ENCODE assay signal across 1 cellular context in the genomic region with DNA sequence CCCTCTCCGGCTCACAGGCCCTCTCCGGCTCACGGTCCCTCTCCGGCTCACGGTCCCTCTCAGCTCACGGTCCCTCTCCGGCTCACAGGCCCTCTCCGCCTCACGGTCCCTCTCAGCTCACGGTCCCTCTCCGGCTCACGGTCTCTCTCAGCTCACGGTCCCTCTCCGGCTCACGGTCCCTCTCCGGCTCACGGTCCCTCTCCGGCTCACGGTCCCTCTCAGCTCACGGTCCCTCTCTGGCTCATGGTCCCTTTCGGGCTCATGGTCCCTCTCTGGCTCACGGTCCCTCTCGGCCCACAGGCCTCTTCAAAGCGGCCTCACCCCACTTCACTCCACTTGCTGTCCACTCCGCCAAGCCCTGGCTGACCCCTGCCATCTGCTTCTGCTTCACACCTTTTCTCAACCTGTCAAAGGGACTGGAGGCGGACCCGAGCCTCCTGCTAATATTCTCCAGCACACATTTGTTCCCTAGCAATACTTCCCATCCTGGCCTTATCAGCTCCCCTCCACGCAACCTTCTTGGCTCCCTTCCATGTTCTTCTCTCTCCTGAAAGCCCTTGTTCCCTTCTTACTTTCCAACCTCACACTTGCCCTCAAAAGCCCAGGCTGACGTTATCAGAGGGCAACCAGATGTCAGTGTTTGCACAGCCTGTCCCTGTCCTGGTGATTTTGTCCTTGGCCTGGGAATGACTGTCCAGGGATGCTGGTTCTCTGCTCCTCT.
TF ChIP-seq lines count a peak whose summit lies in the region.

No MANE protein-coding gene starts in this region.

TF ChIP-seq in K562, 482 proteins besides CTCF, POLR2A, EP300 and RAD21 (continued from another document and continues in another):
- TF ChIP-seq, protein P1, sequence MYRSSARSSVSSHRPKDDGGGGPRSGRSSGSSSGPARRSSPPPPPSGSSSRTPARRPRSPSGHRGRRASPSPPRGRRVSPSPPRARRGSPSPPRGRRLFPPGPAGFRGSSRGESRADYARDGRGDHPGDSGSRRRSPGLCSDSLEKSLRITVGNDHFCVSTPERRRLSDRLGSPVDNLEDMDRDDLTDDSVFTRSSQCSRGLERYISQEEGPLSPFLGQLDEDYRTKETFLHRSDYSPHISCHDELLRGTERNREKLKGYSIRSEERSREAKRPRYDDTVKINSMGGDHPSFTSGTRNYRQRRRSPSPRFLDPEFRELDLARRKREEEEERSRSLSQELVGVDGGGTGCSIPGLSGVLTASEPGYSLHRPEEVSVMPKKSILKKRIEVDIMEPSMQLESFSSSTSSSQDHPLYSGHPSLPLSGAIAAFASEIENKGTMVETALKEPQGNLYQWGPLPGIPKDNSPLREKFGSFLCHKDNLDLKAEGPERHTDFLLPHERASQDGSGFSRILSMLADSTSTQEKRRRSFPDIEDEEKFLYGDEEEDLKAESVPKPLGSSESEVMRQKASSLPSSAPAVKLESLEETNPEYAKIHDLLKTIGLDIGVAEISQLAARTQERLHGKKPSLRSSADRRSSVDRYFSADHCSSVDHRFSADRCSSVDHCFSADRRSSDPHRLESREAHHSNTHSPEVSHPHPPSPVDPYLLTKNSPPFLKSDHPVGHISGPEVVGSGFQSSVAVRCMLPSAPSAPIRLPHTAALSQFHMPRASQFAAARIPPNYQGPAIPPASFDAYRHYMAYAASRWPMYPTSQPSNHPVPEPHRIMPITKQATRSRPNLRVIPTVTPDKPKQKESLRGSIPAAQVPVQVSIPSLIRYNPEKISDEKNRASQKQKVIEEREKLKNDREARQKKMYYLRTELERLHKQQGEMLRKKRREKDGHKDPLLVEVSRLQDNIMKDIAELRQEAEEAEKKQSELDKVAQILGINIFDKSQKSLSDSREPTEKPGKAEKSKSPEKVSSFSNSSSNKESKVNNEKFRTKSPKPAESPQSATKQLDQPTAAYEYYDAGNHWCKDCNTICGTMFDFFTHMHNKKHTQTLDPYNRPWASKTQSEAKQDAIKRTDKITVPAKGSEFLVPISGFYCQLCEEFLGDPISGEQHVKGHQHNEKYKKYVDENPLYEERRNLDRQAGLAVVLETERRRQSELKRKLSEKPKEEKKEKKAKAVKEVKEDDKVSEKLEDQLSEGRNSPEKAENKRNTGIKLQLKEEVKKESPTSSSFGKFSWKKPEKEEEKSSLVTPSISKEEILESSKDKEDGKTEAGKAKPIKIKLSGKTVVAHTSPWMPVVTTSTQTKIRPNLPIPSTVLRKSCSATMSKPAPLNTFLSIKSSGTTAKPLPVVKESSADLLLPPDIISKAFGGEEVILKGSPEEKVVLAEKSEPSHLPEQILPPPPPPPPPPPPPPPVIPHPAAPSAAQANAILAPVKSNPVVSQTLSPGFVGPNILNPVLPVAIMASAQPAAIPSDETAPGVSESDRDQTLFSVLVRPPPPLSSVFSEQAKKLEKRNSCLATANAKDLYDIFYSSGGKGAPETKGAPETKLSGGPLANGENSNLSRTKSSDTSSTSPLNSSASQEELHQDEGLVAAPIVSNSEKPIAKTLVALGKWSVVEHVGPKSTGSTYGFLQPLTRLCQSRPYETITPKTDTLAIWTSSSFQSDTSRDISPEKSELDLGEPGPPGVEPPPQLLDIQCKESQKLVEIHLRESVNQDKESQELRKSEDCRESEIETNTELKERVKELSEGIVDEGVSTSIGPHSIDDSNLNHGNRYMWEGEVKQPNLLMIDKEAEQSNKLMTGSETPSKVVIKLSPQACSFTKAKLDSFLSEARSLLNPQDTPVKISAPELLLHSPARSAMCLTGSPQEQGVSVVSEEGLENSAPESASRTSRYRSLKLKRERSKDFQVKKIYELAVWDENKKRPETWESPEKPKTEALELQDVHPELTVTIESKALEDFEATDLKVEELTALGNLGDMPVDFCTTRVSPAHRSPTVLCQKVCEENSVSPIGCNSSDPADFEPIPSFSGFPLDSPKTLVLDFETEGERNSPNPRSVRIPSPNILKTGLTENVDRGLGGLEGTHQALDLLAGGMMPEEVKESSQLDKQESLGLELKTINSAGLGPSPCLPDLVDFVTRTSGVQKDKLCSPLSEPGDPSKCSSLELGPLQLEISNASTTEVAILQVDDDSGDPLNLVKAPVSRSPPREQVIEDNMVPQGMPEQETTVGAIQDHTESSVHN (IDR thresholded peaks at IDR 0.05; ENCODE audit: borderline replicate concordance in 1 of 2, low read depth in 1 of 2): peak in 1 of 2 experiments; percentile 69; a peak in 2 of 4 replicates
- TF ChIP-seq FOXJ3 (CRISPR knock-in tag; IDR thresholded peaks at IDR 0.05) (no peak), HCFC1 (IDR thresholded peaks at IDR 0.05; ENCODE audit: low read depth, low read length) (no peak), CBFA2T3 (IDR thresholded peaks at IDR 0.05) (peak; percentile 98), GATAD2A (IDR thresholded peaks at IDR 0.05) (no peak), ZNF445 (CRISPR knock-in tag; IDR thresholded peaks at IDR 0.05; ENCODE audit: low read depth) (no peak), SRSF1 (IDR thresholded peaks at IDR 0.05; ENCODE audit: low read depth, low read length) (no peak), POLR3G (IDR thresholded peaks at IDR 0.05; ENCODE audit: extremely low read depth, insufficient read length, insufficient replicate concordance) (no peak), ZSCAN29 (IDR thresholded peaks at IDR 0.05) (no peak), DIDO1 (tag; IDR thresholded peaks at IDR 0.05; ENCODE audit: low read depth) (no peak), ZNF253 (CRISPR knock-in tag; conservative IDR thresholded peaks at IDR 0.05) (no peak), HNRNPL (IDR thresholded peaks at IDR 0.05; ENCODE audit: low read depth, low read length) (no peak), RUNX1 (IDR thresholded peaks at IDR 0.05; ENCODE audit: low read depth) (no peak), MAFG (tag; conservative IDR thresholded peaks at IDR 0.05) (no peak), PYGO2 (tag; IDR thresholded peaks at IDR 0.05) (no peak), ZNF695 (CRISPR knock-in tag; IDR thresholded peaks at IDR 0.05) (no peak), ZNF830 (CRISPR knock-in tag; IDR thresholded peaks at IDR 0.05) (no peak), RB1 (IDR thresholded peaks at IDR 0.05; ENCODE audit: low read depth) (no peak), NFXL1 (CRISPR knock-in tag; IDR thresholded peaks at IDR 0.05) (no peak), ZNF780A (CRISPR knock-in tag; IDR thresholded peaks at IDR 0.05) (no peak), TAF9B (IDR thresholded peaks at IDR 0.05; ENCODE audit: partially characterized antibody) (no peak), TEAD1 (CRISPR knock-in tag; IDR thresholded peaks at IDR 0.05) (no peak), SREBF2 (CRISPR knock-in tag; IDR thresholded peaks at IDR 0.05) (no peak), RBBP5 (IDR thresholded peaks at IDR 0.05; ENCODE audit: borderline replicate concordance, insufficient read depth, low read length, poor library complexity, severe bottlenecking) (no peak), CCNT2 (IDR thresholded peaks at IDR 0.05; ENCODE audit: borderline replicate concordance, extremely low read depth, insufficient read length, low read depth, low read length) (peak; percentile 70), HNRNPUL1 (IDR thresholded peaks at IDR 0.05; ENCODE audit: low read length) (no peak), ZNF583 (CRISPR knock-in tag; IDR thresholded peaks at IDR 0.05) (no peak), NCOA6 (IDR thresholded peaks at IDR 0.05) (no peak)
- TF ChIP-seq, protein P2, sequence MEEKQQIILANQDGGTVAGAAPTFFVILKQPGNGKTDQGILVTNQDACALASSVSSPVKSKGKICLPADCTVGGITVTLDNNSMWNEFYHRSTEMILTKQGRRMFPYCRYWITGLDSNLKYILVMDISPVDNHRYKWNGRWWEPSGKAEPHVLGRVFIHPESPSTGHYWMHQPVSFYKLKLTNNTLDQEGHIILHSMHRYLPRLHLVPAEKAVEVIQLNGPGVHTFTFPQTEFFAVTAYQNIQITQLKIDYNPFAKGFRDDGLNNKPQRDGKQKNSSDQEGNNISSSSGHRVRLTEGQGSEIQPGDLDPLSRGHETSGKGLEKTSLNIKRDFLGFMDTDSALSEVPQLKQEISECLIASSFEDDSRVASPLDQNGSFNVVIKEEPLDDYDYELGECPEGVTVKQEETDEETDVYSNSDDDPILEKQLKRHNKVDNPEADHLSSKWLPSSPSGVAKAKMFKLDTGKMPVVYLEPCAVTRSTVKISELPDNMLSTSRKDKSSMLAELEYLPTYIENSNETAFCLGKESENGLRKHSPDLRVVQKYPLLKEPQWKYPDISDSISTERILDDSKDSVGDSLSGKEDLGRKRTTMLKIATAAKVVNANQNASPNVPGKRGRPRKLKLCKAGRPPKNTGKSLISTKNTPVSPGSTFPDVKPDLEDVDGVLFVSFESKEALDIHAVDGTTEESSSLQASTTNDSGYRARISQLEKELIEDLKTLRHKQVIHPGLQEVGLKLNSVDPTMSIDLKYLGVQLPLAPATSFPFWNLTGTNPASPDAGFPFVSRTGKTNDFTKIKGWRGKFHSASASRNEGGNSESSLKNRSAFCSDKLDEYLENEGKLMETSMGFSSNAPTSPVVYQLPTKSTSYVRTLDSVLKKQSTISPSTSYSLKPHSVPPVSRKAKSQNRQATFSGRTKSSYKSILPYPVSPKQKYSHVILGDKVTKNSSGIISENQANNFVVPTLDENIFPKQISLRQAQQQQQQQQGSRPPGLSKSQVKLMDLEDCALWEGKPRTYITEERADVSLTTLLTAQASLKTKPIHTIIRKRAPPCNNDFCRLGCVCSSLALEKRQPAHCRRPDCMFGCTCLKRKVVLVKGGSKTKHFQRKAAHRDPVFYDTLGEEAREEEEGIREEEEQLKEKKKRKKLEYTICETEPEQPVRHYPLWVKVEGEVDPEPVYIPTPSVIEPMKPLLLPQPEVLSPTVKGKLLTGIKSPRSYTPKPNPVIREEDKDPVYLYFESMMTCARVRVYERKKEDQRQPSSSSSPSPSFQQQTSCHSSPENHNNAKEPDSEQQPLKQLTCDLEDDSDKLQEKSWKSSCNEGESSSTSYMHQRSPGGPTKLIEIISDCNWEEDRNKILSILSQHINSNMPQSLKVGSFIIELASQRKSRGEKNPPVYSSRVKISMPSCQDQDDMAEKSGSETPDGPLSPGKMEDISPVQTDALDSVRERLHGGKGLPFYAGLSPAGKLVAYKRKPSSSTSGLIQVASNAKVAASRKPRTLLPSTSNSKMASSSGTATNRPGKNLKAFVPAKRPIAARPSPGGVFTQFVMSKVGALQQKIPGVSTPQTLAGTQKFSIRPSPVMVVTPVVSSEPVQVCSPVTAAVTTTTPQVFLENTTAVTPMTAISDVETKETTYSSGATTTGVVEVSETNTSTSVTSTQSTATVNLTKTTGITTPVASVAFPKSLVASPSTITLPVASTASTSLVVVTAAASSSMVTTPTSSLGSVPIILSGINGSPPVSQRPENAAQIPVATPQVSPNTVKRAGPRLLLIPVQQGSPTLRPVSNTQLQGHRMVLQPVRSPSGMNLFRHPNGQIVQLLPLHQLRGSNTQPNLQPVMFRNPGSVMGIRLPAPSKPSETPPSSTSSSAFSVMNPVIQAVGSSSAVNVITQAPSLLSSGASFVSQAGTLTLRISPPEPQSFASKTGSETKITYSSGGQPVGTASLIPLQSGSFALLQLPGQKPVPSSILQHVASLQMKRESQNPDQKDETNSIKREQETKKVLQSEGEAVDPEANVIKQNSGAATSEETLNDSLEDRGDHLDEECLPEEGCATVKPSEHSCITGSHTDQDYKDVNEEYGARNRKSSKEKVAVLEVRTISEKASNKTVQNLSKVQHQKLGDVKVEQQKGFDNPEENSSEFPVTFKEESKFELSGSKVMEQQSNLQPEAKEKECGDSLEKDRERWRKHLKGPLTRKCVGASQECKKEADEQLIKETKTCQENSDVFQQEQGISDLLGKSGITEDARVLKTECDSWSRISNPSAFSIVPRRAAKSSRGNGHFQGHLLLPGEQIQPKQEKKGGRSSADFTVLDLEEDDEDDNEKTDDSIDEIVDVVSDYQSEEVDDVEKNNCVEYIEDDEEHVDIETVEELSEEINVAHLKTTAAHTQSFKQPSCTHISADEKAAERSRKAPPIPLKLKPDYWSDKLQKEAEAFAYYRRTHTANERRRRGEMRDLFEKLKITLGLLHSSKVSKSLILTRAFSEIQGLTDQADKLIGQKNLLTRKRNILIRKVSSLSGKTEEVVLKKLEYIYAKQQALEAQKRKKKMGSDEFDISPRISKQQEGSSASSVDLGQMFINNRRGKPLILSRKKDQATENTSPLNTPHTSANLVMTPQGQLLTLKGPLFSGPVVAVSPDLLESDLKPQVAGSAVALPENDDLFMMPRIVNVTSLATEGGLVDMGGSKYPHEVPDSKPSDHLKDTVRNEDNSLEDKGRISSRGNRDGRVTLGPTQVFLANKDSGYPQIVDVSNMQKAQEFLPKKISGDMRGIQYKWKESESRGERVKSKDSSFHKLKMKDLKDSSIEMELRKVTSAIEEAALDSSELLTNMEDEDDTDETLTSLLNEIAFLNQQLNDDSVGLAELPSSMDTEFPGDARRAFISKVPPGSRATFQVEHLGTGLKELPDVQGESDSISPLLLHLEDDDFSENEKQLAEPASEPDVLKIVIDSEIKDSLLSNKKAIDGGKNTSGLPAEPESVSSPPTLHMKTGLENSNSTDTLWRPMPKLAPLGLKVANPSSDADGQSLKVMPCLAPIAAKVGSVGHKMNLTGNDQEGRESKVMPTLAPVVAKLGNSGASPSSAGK (IDR thresholded peaks at IDR 0.05): peak; percentile 84
- TF ChIP-seq, protein P3, sequence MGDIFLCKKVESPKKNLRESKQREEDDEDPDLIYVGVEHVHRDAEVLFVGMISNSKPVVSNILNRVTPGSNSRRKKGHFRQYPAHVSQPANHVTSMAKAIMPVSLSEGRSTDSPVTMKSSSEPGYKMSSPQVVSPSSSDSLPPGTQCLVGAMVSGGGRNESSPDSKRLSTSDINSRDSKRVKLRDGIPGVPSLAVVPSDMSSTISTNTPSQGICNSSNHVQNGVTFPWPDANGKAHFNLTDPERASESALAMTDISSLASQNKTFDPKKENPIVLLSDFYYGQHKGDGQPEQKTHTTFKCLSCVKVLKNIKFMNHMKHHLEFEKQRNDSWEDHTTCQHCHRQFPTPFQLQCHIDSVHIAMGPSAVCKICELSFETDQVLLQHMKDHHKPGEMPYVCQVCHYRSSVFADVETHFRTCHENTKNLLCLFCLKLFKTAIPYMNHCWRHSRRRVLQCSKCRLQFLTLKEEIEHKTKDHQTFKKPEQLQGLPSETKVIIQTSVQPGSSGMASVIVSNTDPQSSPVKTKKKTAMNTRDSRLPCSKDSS (IDR thresholded peaks at IDR 0.05; ENCODE audit: low read depth, partially characterized antibody): no peak
- TF ChIP-seq, protein P4, sequence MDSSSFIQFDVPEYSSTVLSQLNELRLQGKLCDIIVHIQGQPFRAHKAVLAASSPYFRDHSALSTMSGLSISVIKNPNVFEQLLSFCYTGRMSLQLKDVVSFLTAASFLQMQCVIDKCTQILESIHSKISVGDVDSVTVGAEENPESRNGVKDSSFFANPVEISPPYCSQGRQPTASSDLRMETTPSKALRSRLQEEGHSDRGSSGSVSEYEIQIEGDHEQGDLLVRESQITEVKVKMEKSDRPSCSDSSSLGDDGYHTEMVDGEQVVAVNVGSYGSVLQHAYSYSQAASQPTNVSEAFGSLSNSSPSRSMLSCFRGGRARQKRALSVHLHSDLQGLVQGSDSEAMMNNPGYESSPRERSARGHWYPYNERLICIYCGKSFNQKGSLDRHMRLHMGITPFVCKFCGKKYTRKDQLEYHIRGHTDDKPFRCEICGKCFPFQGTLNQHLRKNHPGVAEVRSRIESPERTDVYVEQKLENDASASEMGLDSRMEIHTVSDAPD (CRISPR knock-in tag; IDR thresholded peaks at IDR 0.05): no peak
- TF ChIP-seq, protein P5, sequence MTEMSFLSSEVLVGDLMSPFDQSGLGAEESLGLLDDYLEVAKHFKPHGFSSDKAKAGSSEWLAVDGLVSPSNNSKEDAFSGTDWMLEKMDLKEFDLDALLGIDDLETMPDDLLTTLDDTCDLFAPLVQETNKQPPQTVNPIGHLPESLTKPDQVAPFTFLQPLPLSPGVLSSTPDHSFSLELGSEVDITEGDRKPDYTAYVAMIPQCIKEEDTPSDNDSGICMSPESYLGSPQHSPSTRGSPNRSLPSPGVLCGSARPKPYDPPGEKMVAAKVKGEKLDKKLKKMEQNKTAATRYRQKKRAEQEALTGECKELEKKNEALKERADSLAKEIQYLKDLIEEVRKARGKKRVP (CRISPR knock-in tag; IDR thresholded peaks at IDR 0.05): no peak
